ENCODE assay signal across 8 cellular contexts in the genomic region with DNA sequence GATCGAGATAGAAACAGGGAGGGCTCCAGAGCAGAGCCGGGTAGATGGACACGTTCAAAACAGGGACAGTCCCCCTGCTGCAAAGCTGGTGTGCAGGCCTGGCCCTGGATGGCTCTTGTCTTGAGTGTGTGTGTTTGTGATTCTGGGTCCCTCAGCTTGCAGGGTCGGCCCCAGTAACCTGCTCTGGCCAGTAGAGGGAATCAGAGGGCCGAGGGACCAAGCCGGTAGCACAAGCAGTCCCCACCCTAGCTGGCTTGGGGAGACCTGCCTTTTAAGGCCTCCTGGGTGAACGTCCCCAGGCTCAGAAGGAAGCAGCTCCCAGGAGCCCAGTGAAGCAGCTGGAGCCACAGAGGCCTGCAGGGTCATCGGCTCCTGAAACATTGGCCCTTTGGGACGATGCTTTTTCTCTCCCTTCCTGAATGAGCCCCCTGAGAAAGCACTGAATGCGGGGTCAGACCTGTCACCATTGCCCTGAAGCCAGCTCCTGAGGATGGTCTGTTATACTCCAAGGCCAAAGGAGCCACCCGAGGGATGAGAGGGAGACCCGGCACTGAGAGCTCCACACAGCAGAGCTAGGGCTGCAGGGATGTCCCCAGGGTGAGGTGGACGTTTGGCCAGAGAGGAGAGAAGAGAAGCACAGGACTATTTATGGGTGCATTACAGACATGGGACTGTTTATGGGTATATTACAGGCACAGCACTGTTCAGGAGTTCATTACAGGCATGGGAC. TPM values are rescaled to one million over a fixed set of nuclear protein-coding genes. Genes with fewer than 3 reads are reported as not detected.
DNase-seq lines count a peak whose midpoint lies in the region.

No MANE protein-coding gene starts in this region.

- H3K27ac ChIP-seq in Karpas-422 (ENCODE audit: low read length) (no peak overlapping the region), skeletal muscle tissue (ENCODE audit: low read depth, low read length) (peak overlapping the region; percentile 55)

- no peak overlapping the region for H3K9ac ChIP-seq in Karpas-422 (ENCODE audit: low read length)
- peak overlapping the region in 1 of 3 donors; percentile 62 for H3K9ac ChIP-seq in skeletal muscle tissue (ENCODE audit: low read depth in 1 of 3, low read length in 3 of 3)

- H3K4me2 ChIP-seq in Karpas-422 (ENCODE audit: low read depth, low read length, poor library complexity, severe bottlenecking), result no peak overlapping the region

- H3K4me3 Mint-ChIP-seq in T-helper 2 cell treated with Interferon-gamma antibody and Interleukin-4, amounts not matched to agents 5 μg/mL and 100 μg/mL, for 36 hours, result no peak overlapping the region

- no peaks in the 10 kb centered on the region for H3K36me3 ChIP-seq in Karpas-422 (ENCODE audit: insufficient read depth, low read length)
- no peaks in the 10 kb centered on the region for H3K36me3 ChIP-seq in skeletal muscle tissue (ENCODE audit: control insufficient read depth in 3 of 3, insufficient read depth in 3 of 3, low read length in 3 of 3)

- H3K9me3 ChIP-seq in Karpas-422 (ENCODE audit: low read length) (no peaks in the 10 kb centered on the region), skeletal muscle tissue (ENCODE audit: control insufficient read depth in 3 of 3, low read length in 3 of 3) (no peaks in the 10 kb centered on the region)

- peaks cover 8% of the 10 kb centered on the region for H3K27me3 Mint-ChIP-seq in T-helper 2 cell treated with Interferon-gamma antibody and Interleukin-4, amounts not matched to agents 5 μg/mL and 100 μg/mL, for 36 hours (ENCODE audit: low read depth)

- H3K79me2 ChIP-seq in Karpas-422 (ENCODE audit: low read length), result no peaks in the 10 kb centered on the region

- no peaks in the 10 kb centered on the region for H3K36me3 Mint-ChIP-seq in T-helper 2 cell treated with Interferon-gamma antibody and Interleukin-4, amounts not matched to agents 5 μg/mL and 100 μg/mL, for 36 hours (ENCODE audit: low read depth)

- H3K4me1 ChIP-seq in Karpas-422 (ENCODE audit: low read length), result peaks cover 11% of the 10 kb centered on the region
- H3K4me1 ChIP-seq in skeletal muscle tissue (ENCODE audit: control insufficient read depth in 3 of 3, insufficient read depth in 3 of 3, low read length in 3 of 3), result peaks cover 14 to 37% (median 33%) of the 10 kb centered on the region in 3 donors

- no peaks in the 10 kb centered on the region for H4K20me1 ChIP-seq in Karpas-422 (ENCODE audit: insufficient read depth, low read depth, low read length)

- no peak overlapping the region for H3K4me3 ChIP-seq in Karpas-422 (ENCODE audit: low read length)
- no peak overlapping the region for H3K4me3 ChIP-seq in skeletal muscle tissue (ENCODE audit: low read length in 3 of 3)

- peaks cover 10% of the 10 kb centered on the region for H3K4me1 Mint-ChIP-seq in T-helper 2 cell treated with Interferon-gamma antibody and Interleukin-4, amounts not matched to agents 5 μg/mL and 100 μg/mL, for 36 hours (ENCODE audit: low read depth)

- no peaks in the 10 kb centered on the region for H3K9me2 ChIP-seq in Karpas-422 (replicated peaks; ENCODE audit: insufficient read depth, low read length)

- H2AFZ ChIP-seq in Karpas-422 (ENCODE audit: low read length), result no peak overlapping the region

- DNase-seq in NCI-H2029 (lab: John Stamatoyannopoulos, UW) (peak; percentile 14), NCI-H2029 treated with DMSO at 0.1 percent for 48 hours (lab: John Stamatoyannopoulos, UW) (no peak), Karpas-422 (peak; percentile 71), foreskin melanocyte (peak; percentile 50)
- DNase-seq in activated CD4-positive, alpha-beta T cell treated with anti-CD3 and anti-CD28 coated beads, Interleukin-2, amount 50 U/mL, for 48 hours, result peak; percentile 38 to 48
- DNase-seq in activated CD4-positive, CD25-positive, alpha-beta regulatory T cell treated with anti-CD3 and anti-CD28 coated beads, Interleukin-2, amount 50 U/mL, for 72 hours, result no peak
- no peak for DNase-seq in T-helper 2 cell treated with Interferon-gamma antibody and Interleukin-4, amounts not matched to agents 5 μg/mL and 100 μg/mL, for 36 hours (ENCODE audit: low spot score)

- no peak overlapping the region for H3K27ac Mint-ChIP-seq in T-helper 2 cell treated with Interferon-gamma antibody and Interleukin-4, amounts not matched to agents 5 μg/mL and 100 μg/mL, for 36 hours

- no peaks in the 10 kb centered on the region for H3K9me3 Mint-ChIP-seq in T-helper 2 cell treated with Interferon-gamma antibody and Interleukin-4, amounts not matched to agents 5 μg/mL and 100 μg/mL, for 36 hours

- H3K27me3 ChIP-seq in Karpas-422 (ENCODE audit: low read length) (no peaks in the 10 kb centered on the region), skeletal muscle tissue (ENCODE audit: control insufficient read depth in 3 of 3, insufficient read depth in 3 of 3, low read length in 3 of 3) (no peaks in the 10 kb centered on the region)

RNA-seq across cellular contexts. Expression of gene MLPH, which starts 15.4 kb away (rescaled TPM):
- total RNA-seq in Karpas-422 (2014; rRNA removed; shearing (Covaris generic); ENCODE audit: low replicate concordance), result not detected in 2 replicates
- not detected for total RNA-seq in skeletal muscle tissue

RNA-seq across cellular contexts. Expression of gene COL6A3, which starts 57.7 kb away (rescaled TPM):
- 0.07 TPM in 1 of 2 replicates, not detected in the other for total RNA-seq in Karpas-422 (2014; rRNA removed; shearing (Covaris generic); ENCODE audit: low replicate concordance)
- total RNA-seq in skeletal muscle tissue, result 365 TPM

Comparison
In these comparisons a context has a peak if more than half of its experiments do, and no peak if none do; other contexts are left out.
1. DNase-seq: peak in NCI-H2029 (single experiment), Karpas-422 (single experiment), activated CD4-positive, alpha-beta T cell treated with anti-CD3 and anti-CD28 coated beads, Interleukin-2, amount 50 U/mL, for 48 hours (2 of 2) and foreskin melanocyte (single experiment); none in NCI-H2029 treated with DMSO at 0.1 percent for 48 hours (single experiment), activated CD4-positive, CD25-positive, alpha-beta regulatory T cell treated with anti-CD3 and anti-CD28 coated beads, Interleukin-2, amount 50 U/mL, for 72 hours (single experiment) and T-helper 2 cell treated with Interferon-gamma antibody and Interleukin-4, amounts not matched to agents 5 μg/mL and 100 μg/mL, for 36 hours (single experiment).
2. RNA of gene COL6A3, which starts 57.7 kb away (total RNA-seq): 365 TPM in skeletal muscle tissue (single experiment); 0.07 TPM in Karpas-422; every median in the first group is over 100 times any median in the second.